In the genomic region with DNA sequence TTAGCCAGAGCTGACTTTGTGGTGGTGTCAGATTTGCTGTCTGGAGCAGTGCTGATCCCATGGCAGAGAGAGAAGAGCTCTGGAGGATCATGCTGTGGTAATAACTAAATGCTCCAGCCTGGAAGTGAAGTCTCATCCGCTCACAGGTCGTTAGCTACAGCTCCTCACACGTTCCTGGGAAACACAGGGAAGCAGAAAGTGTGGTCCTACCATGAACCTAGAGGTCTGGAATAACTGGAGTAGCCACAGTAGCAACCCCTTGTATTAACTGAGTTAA, we compare ENCODE assay signal across 23 cellular contexts. TPM values are rescaled to one million over a fixed set of nuclear protein-coding genes. Genes with fewer than 3 reads are reported as not detected.
DNase-seq lines count a peak whose midpoint lies in the region; ATAC-seq and TF ChIP-seq lines count a peak whose summit lies in the region.
"Had no signal": no experiment of that assay in that cellular context is flagged by ENCODE, and none has a peak within 500 bp of the region (broad histone marks: within the 10 kb centered on the region; RNA-seq: fewer than 3 reads in every experiment).

No MANE protein-coding gene starts in this region.

- ATAC-seq in PC-3 (no peak), HG03045 (IDR thresholded peaks at IDR 0.05; ENCODE audit: unreplicated experiment) (no peak), HG02678 (IDR thresholded peaks at IDR 0.05; ENCODE audit: unreplicated experiment) (no peak)
- ATAC-seq: left lobe of liver had no signal

- POLR2A ChIA-PET in PC-3 (lab: Charles Lee; ENCODE audit: unreplicated experiment): interaction anchor here (0.6 to 1.8 kb wide), 3 partner anchors 244 to 556 kb away, joined by 3 to 7 read pairs (median 3); no protein-coding TSS in a partner anchor
- POLR2A ChIA-PET in A673 (lab: Charles Lee; ENCODE audit: low non-redundant PET): no interaction called here

- peaks cover 34% of the 10 kb centered on the region for H3K79me2 ChIP-seq in PC-3 (ENCODE audit: low read length)

- H2AFZ ChIP-seq in PC-3 (ENCODE audit: low read length): no peak overlapping the region
- H2AFZ ChIP-seq: GM23248 had no signal

- no peaks in the 10 kb centered on the region for H4K20me1 ChIP-seq in PC-3 (ENCODE audit: low read length)

- H3K4me3 Mint-ChIP-seq in nephron progenitor cell: peak overlapping the region; percentile 97
- H3K4me3 Mint-ChIP-seq: activated CD4-positive, alpha-beta memory T cell treated with anti-CD3 and anti-CD28 coated beads for 36 hours had no signal

- H3K9ac ChIP-seq in PC-3 (ENCODE audit: low read length): no peak overlapping the region
- H3K9ac ChIP-seq: GM23248 had no signal

- peaks cover 53% of the 10 kb centered on the region for H3K36me3 Mint-ChIP-seq in nephron progenitor cell (ENCODE audit: low read depth)

- H3K4me1 ChIP-seq in PC-3 (ENCODE audit: insufficient read depth, low read length) (peaks cover 26% of the 10 kb centered on the region), A673 (ENCODE audit: insufficient read depth, low read length, poor library complexity, severe bottlenecking) (peaks cover 10% of the 10 kb centered on the region)
- H3K4me1 ChIP-seq: BE2C, prostate gland had no signal

- BruUV-seq in PC-3 (replicated peaks; lab: Mats Ljungman, UMichigan) (no TSS peak), A673 (replicated peaks; lab: Mats Ljungman, UMichigan) (no TSS peak)

- H3K4me3 ChIP-seq in PC-3 (ENCODE audit: low read length) (no peak overlapping the region), brain microvascular endothelial cell (ENCODE audit: low read depth, low read length) (no peak overlapping the region), A673 (ENCODE audit: low read depth, low read length, poor library complexity, severe bottlenecking) (no peak overlapping the region)
- H3K4me3 ChIP-seq: GM23248, prostate gland, SK-N-MC, tibial nerve had no signal

- H3K36me3 ChIP-seq in PC-3 (ENCODE audit: low read depth, low read length): peaks cover 8% of the 10 kb centered on the region
- H3K36me3 ChIP-seq in brain microvascular endothelial cell (replicated peaks): peaks cover 18% of the 10 kb centered on the region
- peaks cover 11% of the 10 kb centered on the region for H3K36me3 ChIP-seq in A673 (ENCODE audit: insufficient read depth, low read length, poor library complexity, severe bottlenecking)
- H3K36me3 ChIP-seq: prostate gland had no signal

- TF ChIP-seq CTCF in PC-3 (conservative IDR thresholded peaks at IDR 0.05; ENCODE audit: low read depth, low read length) (no peak), brain microvascular endothelial cell (IDR thresholded peaks at IDR 0.05; ENCODE audit: low read depth, low read length, missing control alignments) (no peak), nephron progenitor cell (IDR thresholded peaks at IDR 0.05) (no peak), A673 (conservative IDR thresholded peaks at IDR 0.05; ENCODE audit: low read depth, low read length) (no peak)

- peak overlapping the region; percentile 85 for H3K27ac Mint-ChIP-seq in nephron progenitor cell
- H3K27ac Mint-ChIP-seq: activated CD4-positive, alpha-beta memory T cell treated with anti-CD3 and anti-CD28 coated beads for 36 hours had no signal

- H3K9me3 Mint-ChIP-seq in nephron progenitor cell: peaks cover 13% of the 10 kb centered on the region

- H3K27ac ChIP-seq in PC-3 (ENCODE audit: low read length) (peak overlapping the region; percentile 80), brain microvascular endothelial cell (peak overlapping the region; percentile 3), A673 (ENCODE audit: low read depth, low read length, poor library complexity, severe bottlenecking) (no peak overlapping the region)
- H3K27ac ChIP-seq: HL-60, prostate gland, SK-N-MC, tibial nerve had no signal

- H3K4me2 ChIP-seq in PC-3 (ENCODE audit: low read length): peak overlapping the region; percentile 97

- H3K9me2 ChIP-seq in PC-3 (replicated peaks; ENCODE audit: low read length): no peaks in the 10 kb centered on the region

- intact Hi-C loops in PC-3 (cut with micrococcal nuclease) (loop anchor here (5.0 to 10.0 kb wide), 3 partner anchors 277 to 330 kb away; a partner anchor contains a TSS), A673 (cut with micrococcal nuclease; ENCODE audit: unreplicated experiment) (no loop called here)

- in situ Hi-C loops in brain microvascular endothelial cell (cut with HindIII; ENCODE audit: low pct_ligation_motif_present, low sequenced_read_pairs): loop anchor here (25.0 kb wide), 1 partner anchor 253 kb away; no protein-coding TSS in a partner anchor

- peaks cover 63% of the 10 kb centered on the region for H3K4me1 Mint-ChIP-seq in nephron progenitor cell

- H3F3A ChIP-seq in PC-3 (ENCODE audit: low read length, unreplicated experiment): no peaks in the 10 kb centered on the region

- CTCF ChIA-PET in PC-3 (lab: Charles Lee): no interaction called here
- CTCF ChIA-PET in A673 (lab: Charles Lee): no interaction called here

- H3K27me3 Mint-ChIP-seq in nephron progenitor cell (ENCODE audit: low read depth, poor library complexity): no peaks in the 10 kb centered on the region
- H3K27me3 Mint-ChIP-seq: activated CD4-positive, alpha-beta memory T cell treated with anti-CD3 and anti-CD28 coated beads for 36 hours had no signal

- H3K9me3 ChIP-seq in PC-3 (ENCODE audit: low read length) (no peaks in the 10 kb centered on the region), A673 (ENCODE audit: low read depth, low read length, poor library complexity, severe bottlenecking) (no peaks in the 10 kb centered on the region)
- H3K9me3 ChIP-seq: BE2C, prostate gland, tibial nerve had no signal

- no peaks in the 10 kb centered on the region for H3K27me3 ChIP-seq in PC-3 (ENCODE audit: low read length)
- no peaks in the 10 kb centered on the region for H3K27me3 ChIP-seq in brain microvascular endothelial cell (replicated peaks)
- H3K27me3 ChIP-seq in A673 (replicated peaks; ENCODE audit: insufficient read depth, low read depth, low read length, poor library complexity): no peaks in the 10 kb centered on the region
- H3K27me3 ChIP-seq: BE2C, tibial nerve had no signal

- peak; percentile 19 for DNase-seq in Daoy (ENCODE audit: low read depth)
- DNase-seq in PC-3: no peak
- DNase-seq in brain microvascular endothelial cell: no peak
- no peak for DNase-seq in nephron progenitor cell
- DNase-seq in SIG-M5 treated with dmso at 0.1 percent for 504 hours (lab: John Stamatoyannopoulos, UW; ENCODE audit: unreplicated experiment): no peak
- DNase-seq in A673 (ENCODE audit: low spot score): no peak
- DNase-seq: activated CD4-positive, alpha-beta memory T cell treated with anti-CD3 and anti-CD28 coated beads for 36 hours; activated T-cell treated with anti-CD3 and anti-CD28 coated beads, Interleukin-2, amount 50 U/mL, for 48 hours; BE2C; foreskin melanocyte; KG1; NCI-H1092; NCI-H2107; NCI-H69; small intestine had no signal

RNA-seq across cellular contexts. Expression of a gene that starts 2.7 kb away (rescaled TPM):
- total RNA-seq in Daoy (2014; rRNA removed; shearing (Covaris generic)): 6.6 and 11.9 TPM in 2 replicates
- total RNA-seq in PC-3 (2014; rRNA removed) (6.6 and 10.0 TPM in 2 replicates), A673 (2021) (18.5 and 21.5 TPM in 2 replicates)
